ENCODE assay signal across 16 cellular contexts in genomic region chr1:95730986-95731385, GRCh38.
DNase-seq lines count a peak whose midpoint lies in the region; ATAC-seq and TF ChIP-seq lines count a peak whose summit lies in the region.
"Had no signal": no experiment of that assay in that cellular context is flagged by ENCODE, and none has a peak within 500 bp of the region (broad histone marks: within the 10 kb centered on the region; RNA-seq: fewer than 3 reads in every experiment).

No MANE protein-coding gene starts in this region.

- H3K4me1 ChIP-seq in mammary epithelial cell (ENCODE audit: insufficient read depth, low read length) = peaks cover 20% of the 10 kb centered on the region

- peak overlapping the region; percentile 54 for H3K4me2 ChIP-seq in mammary epithelial cell (ENCODE audit: insufficient read depth, low read depth, low read length)

- peak overlapping the region; percentile 12 for H3K27ac Mint-ChIP-seq in Calu3 (ENCODE audit: unreplicated experiment)
- no peak overlapping the region for H3K27ac Mint-ChIP-seq in naive thymus-derived CD8-positive, alpha-beta T cell
- H3K27ac Mint-ChIP-seq: CD4-positive, CD25-positive, alpha-beta regulatory T cell had no signal

- no peak for ATAC-seq in naive thymus-derived CD8-positive, alpha-beta T cell

- DNase-seq in Calu3 (no peak), M059J (ENCODE audit: low read depth) (peak; percentile 11), mammary epithelial cell (peak; percentile 88), foreskin melanocyte (peak; percentile 37), dermis blood vessel endothelial cell (no peak), HuH-7.5 (ENCODE audit: low spot score) (no peak), NCI-H2029 treated with DMSO at 0.1 percent for 48 hours (lab: John Stamatoyannopoulos, UW) (no peak)
- no peak for DNase-seq in naive thymus-derived CD8-positive, alpha-beta T cell
- DNase-seq: CD4-positive, CD25-positive, alpha-beta regulatory T cell; GM23248; KG1; MG63; NCI-H1105; NCI-H187 treated with DMSO at 0.1 percent for 48 hours; NCI-H510A treated with DMSO at 0.1 percent for 48 hours; SHP77 treated with DMSO at 0.1 percent for 48 hours had no signal

- BruUV-seq in Calu3 (replicated peaks; lab: Mats Ljungman, UMichigan) (no TSS peak), mammary epithelial cell (replicated peaks; lab: Mats Ljungman, UMichigan) (no TSS peak)

- no peaks in the 10 kb centered on the region for H3K27me3 ChIP-seq in mammary epithelial cell (ENCODE audit: insufficient read depth, low read length)
- H3K27me3 ChIP-seq: MG63 had no signal

- no peaks in the 10 kb centered on the region for H4K20me1 ChIP-seq in mammary epithelial cell (ENCODE audit: insufficient read depth, low read length)

- no peak overlapping the region for H2AFZ ChIP-seq in mammary epithelial cell (ENCODE audit: low read depth, low read length)
- H2AFZ ChIP-seq: GM23248 had no signal

- H3K4me3 Mint-ChIP-seq in Calu3 (ENCODE audit: low read depth, unreplicated experiment) = no peak overlapping the region
- H3K4me3 Mint-ChIP-seq in naive thymus-derived CD8-positive, alpha-beta T cell = no peak overlapping the region
- H3K4me3 Mint-ChIP-seq: CD4-positive, CD25-positive, alpha-beta regulatory T cell had no signal

- in situ Hi-C loops in mammary epithelial cell (cut with MboI; ENCODE audit: low sequenced_read_pairs in 2 of 2) = no loop called here

- peak overlapping the region in 1 of 3 experiments; percentile 21 for H3K4me3 ChIP-seq in mammary epithelial cell (replicated peaks in 1 of 3; ENCODE audit: insufficient read depth in 1 of 3, low read depth in 2 of 3, low read length in 3 of 3)
- H3K4me3 ChIP-seq: GM23248, MG63 had no signal

- peaks cover 13% of the 10 kb centered on the region for H3K4me1 Mint-ChIP-seq in Calu3 (ENCODE audit: low read depth, unreplicated experiment)
- no peaks in the 10 kb centered on the region for H3K4me1 Mint-ChIP-seq in naive thymus-derived CD8-positive, alpha-beta T cell
- H3K4me1 Mint-ChIP-seq: CD4-positive, CD25-positive, alpha-beta regulatory T cell had no signal

- 36% methylated on average over 3 of the region's 3 CpGs for WGBS in mammary epithelial cell (ENCODE audit: low coverage, missing lambda C conversion rate)

- intact Hi-C loops in Calu3 (cut with micrococcal nuclease; ENCODE audit: unreplicated experiment) (no loop called here), mammary epithelial cell (cut with micrococcal nuclease) (no loop called here)

- POLR2A ChIA-PET in naive thymus-derived CD8-positive, alpha-beta T cell (lab: Charles Lee) = no interaction called here

- no peak for TF ChIP-seq CTCF in Calu3 (IDR thresholded peaks at IDR 0.05; ENCODE audit: unreplicated experiment)
- TF ChIP-seq CTCF in mammary epithelial cell (conservative IDR thresholded peaks at IDR 0.05 in 1 of 2, IDR thresholded peaks at IDR 0.05 in 1 of 2; ENCODE audit: extremely low read depth in 1 of 2, insufficient read depth in 1 of 2, low read depth in 1 of 2, low read length in 2 of 2) = no peak

- H3K27me3 Mint-ChIP-seq in Calu3 (ENCODE audit: unreplicated experiment) = no peaks in the 10 kb centered on the region
- no peaks in the 10 kb centered on the region for H3K27me3 Mint-ChIP-seq in naive thymus-derived CD8-positive, alpha-beta T cell
- H3K27me3 Mint-ChIP-seq: CD4-positive, CD25-positive, alpha-beta regulatory T cell had no signal

- CTCF ChIA-PET in Calu3 (lab: Charles Lee) = interaction anchor here (1.2 kb wide), 1 partner anchor 12 kb away, joined by 4 read pairs; no protein-coding TSS in a partner anchor
- CTCF ChIA-PET in mammary epithelial cell (lab: Charles Lee; ENCODE audit: low non-redundant PET) = no interaction called here

- no peak overlapping the region for H3K9ac ChIP-seq in mammary epithelial cell (ENCODE audit: insufficient read depth, low read length)
- H3K9ac ChIP-seq: GM23248 had no signal

- H3K79me2 ChIP-seq in mammary epithelial cell (ENCODE audit: insufficient read depth, low read length) = no peaks in the 10 kb centered on the region

- no peaks in the 10 kb centered on the region for H3K9me3 Mint-ChIP-seq in Calu3 (ENCODE audit: low read depth, unreplicated experiment)
- peaks cover 2 to 24% (median 11%) of the 10 kb centered on the region in 9 donors for H3K9me3 Mint-ChIP-seq in naive thymus-derived CD8-positive, alpha-beta T cell

- H3K9me3 ChIP-seq in mammary epithelial cell (replicated peaks; ENCODE audit: insufficient read depth, low read length) = no peaks in the 10 kb centered on the region
- H3K9me3 ChIP-seq: MG63 had no signal

- dilution Hi-C loops in mammary epithelial cell (cut with HindIII; ENCODE audit: low sequenced_read_pairs) = no loop called here

- no peaks in the 10 kb centered on the region for H3K36me3 Mint-ChIP-seq in Calu3 (ENCODE audit: insufficient read depth, unreplicated experiment)
- no peaks in the 10 kb centered on the region for H3K36me3 Mint-ChIP-seq in naive thymus-derived CD8-positive, alpha-beta T cell
- H3K36me3 Mint-ChIP-seq: CD4-positive, CD25-positive, alpha-beta regulatory T cell had no signal

- H3K36me3 ChIP-seq in mammary epithelial cell (ENCODE audit: insufficient read depth, low read length) = no peaks in the 10 kb centered on the region
- H3K36me3 ChIP-seq: MG63 had no signal

- peak overlapping the region; percentile 74 for H3K27ac ChIP-seq in mammary epithelial cell (ENCODE audit: insufficient read depth, low read depth, low read length)
- H3K27ac ChIP-seq: GM23248 had no signal

Comparison
In these comparisons a context has a peak if more than half of its experiments do, and no peak if none do; other contexts are left out.
1. DNase-seq: peak in M059J (single experiment), mammary epithelial cell (single experiment) and foreskin melanocyte (single experiment); none in Calu3 (single experiment), naive thymus-derived CD8-positive, alpha-beta T cell (0 of 10), dermis blood vessel endothelial cell (single experiment), HuH-7.5 (single experiment) and NCI-H2029 treated with DMSO at 0.1 percent for 48 hours (single experiment).